In the genomic region with DNA sequence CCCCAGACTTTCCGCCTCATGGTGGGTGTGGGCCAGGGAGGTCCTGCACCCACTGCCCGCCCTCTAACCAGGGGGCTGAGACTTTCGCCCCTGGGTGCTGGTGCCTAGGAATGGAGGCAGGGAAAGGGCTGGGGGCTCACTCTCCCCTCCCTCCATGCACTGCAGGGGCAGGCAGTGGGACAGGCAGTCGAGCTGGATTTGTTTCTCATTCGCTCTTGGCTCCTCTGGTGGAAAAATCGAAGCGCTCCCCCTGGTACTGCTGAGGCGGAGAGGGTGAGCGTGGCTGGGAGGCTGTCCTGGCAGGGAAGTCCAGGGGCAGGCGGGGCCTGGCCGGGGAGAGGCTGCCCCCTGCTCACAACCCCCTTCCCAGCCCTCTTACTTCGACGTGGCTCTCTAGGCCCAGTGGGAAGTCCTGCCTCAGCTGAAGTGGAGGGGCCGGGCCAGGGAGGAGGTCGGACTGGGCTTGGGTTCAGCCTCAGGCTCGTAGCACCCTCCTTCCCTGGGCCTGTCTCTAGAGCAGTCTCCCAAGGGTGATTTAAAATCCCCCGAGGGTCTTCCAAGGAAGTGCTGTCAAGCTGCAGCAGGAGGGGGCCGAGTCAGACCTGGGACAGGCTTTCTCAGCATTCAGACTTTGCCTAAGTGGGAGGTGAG, we compare ENCODE assay signal across 17 cellular contexts. TPM values are rescaled to one million over a fixed set of nuclear protein-coding genes. Genes with fewer than 3 reads are reported as not detected.
DNase-seq lines count a peak whose midpoint lies in the region; ATAC-seq, FAIRE-seq and TF ChIP-seq lines count a peak whose summit lies in the region.
"Had no signal": no experiment of that assay in that cellular context is flagged by ENCODE, and none has a peak within 500 bp of the region (broad histone marks: within the 10 kb centered on the region; RNA-seq: fewer than 3 reads in every experiment).

No MANE protein-coding gene starts in this region.

- H3K4me1 ChIP-seq in ascending aorta (peaks cover 6 to 23% of the 10 kb centered on the region in 2 donors), left lung (no peaks in the 10 kb centered on the region), skeletal muscle tissue (ENCODE audit: control insufficient read depth in 3 of 3, insufficient read depth in 3 of 3, low read length in 3 of 3) (peaks cover 0 to 11% (median 3%) of the 10 kb centered on the region in 3 donors), prostate gland (replicated peaks) (no peaks in the 10 kb centered on the region)
- H3K4me1 ChIP-seq: upper lobe of left lung had no signal

- no peaks in the 10 kb centered on the region for H3K27me3 ChIP-seq in ascending aorta
- H3K27me3 ChIP-seq in left lung = no peaks in the 10 kb centered on the region
- peaks cover 4 to 12% (median 12%) of the 10 kb centered on the region in 3 donors for H3K27me3 ChIP-seq in skeletal muscle tissue (ENCODE audit: control insufficient read depth in 3 of 3, insufficient read depth in 3 of 3, low read length in 3 of 3)
- no peaks in the 10 kb centered on the region for H3K27me3 ChIP-seq in prostate gland (replicated peaks; ENCODE audit: insufficient read depth)
- H3K27me3 ChIP-seq: upper lobe of left lung had no signal

- TF ChIP-seq CTCF in ascending aorta (IDR thresholded peaks at IDR 0.05) (no peak), left lung (IDR thresholded peaks at IDR 0.05) (no peak), prostate gland (IDR thresholded peaks at IDR 0.05) (no peak)

- ATAC-seq in left lung (peak; percentile 69), GM18858 (IDR thresholded peaks at IDR 0.05; ENCODE audit: unreplicated experiment) (no peak)

- H3K9me3 ChIP-seq in ascending aorta (no peaks in the 10 kb centered on the region), left lung (no peaks in the 10 kb centered on the region), skeletal muscle tissue (ENCODE audit: control insufficient read depth in 3 of 3, low read length in 3 of 3) (no peaks in the 10 kb centered on the region), prostate gland (no peaks in the 10 kb centered on the region)
- H3K9me3 ChIP-seq: upper lobe of left lung had no signal

- intact Hi-C loops in ascending aorta (cut with DNase I) (no loop called here), left lung (cut with DNase I) (no loop called here), prostate gland (cut with DNase I) (no loop called here)

- no peak for FAIRE-seq in GM12892 (lab: Jason Lieb, UNC)
- FAIRE-seq: keratinocyte had no signal

- TF ChIP-seq POLR2A in GM12892 (IDR thresholded peaks at IDR 0.05; ENCODE audit: low read depth, low read length) = no peak
- no peak for TF ChIP-seq POLR2A in prostate gland (IDR thresholded peaks at IDR 0.05)

- 73% methylated on average over 18 of the region's 18 CpGs for WGBS in prostate gland

- H3K27ac ChIP-seq in ascending aorta (peak overlapping the region; percentile 48 to 49), left lung (peak overlapping the region in 1 of 2 donors; percentile 63), skeletal muscle tissue (ENCODE audit: low read depth, low read length) (peak overlapping the region; percentile 47), prostate gland (no peak overlapping the region)
- H3K27ac ChIP-seq: upper lobe of left lung had no signal

- no peaks in the 10 kb centered on the region for H3K36me3 ChIP-seq in ascending aorta
- H3K36me3 ChIP-seq in left lung = no peaks in the 10 kb centered on the region
- no peaks in the 10 kb centered on the region for H3K36me3 ChIP-seq in skeletal muscle tissue (ENCODE audit: control insufficient read depth in 3 of 3, insufficient read depth in 3 of 3, low read length in 3 of 3)
- no peaks in the 10 kb centered on the region for H3K36me3 ChIP-seq in prostate gland
- H3K36me3 ChIP-seq: upper lobe of left lung had no signal

- H3K4me3 ChIP-seq in ascending aorta = no peak overlapping the region
- no peak overlapping the region for H3K4me3 ChIP-seq in left lung
- no peak overlapping the region for H3K4me3 ChIP-seq in skeletal muscle tissue (ENCODE audit: low read length in 3 of 3)
- H3K4me3 ChIP-seq in prostate gland = no peak overlapping the region
- H3K4me3 ChIP-seq: upper lobe of left lung had no signal

- no peak overlapping the region for H3K9ac ChIP-seq in skeletal muscle tissue (ENCODE audit: low read depth in 1 of 3, low read length in 3 of 3)

- DNase-seq in GM12892 (ENCODE audit: insufficient read length) (peak; percentile 20), ascending aorta (ENCODE audit: low spot score in 2 of 2) (peak in 1 of 2 donors; percentile 71), left lung (no peak), prostate gland (ENCODE audit: low spot score) (no peak), NCI-H2029 (lab: John Stamatoyannopoulos, UW) (no peak)
- no peak for DNase-seq in activated T-cell treated with anti-CD3 and anti-CD28 coated beads, Interleukin-2, amount 50 U/mL, for 48 hours
- DNase-seq: activated CD4-positive, CD25-positive, alpha-beta regulatory T cell treated with anti-CD3 and anti-CD28 coated beads, Interleukin-2, amount 50 U/mL, for 72 hours; Calu3; naive B cell; NCI-H2029 treated with DMSO at 0.1 percent for 48 hours; NCI-H82; stimulated activated CD4-positive, alpha-beta T cell treated with anti-CD3 and anti-CD28 coated beads, Interleukin-4, amount 100 ng/mL, for 1 hour; T-helper 1 cell had no signal

RNA-seq across cellular contexts. Expression of gene TMEM92, which starts 16.6 kb away (rescaled TPM):
- polyA plus RNA-seq in GM12892 (2012; ENCODE audit: missing spikeins) = not detected
- not detected for total RNA-seq in ascending aorta
- 10 to 100 TPM in 1 of 2 donors, 1 to 10 TPM in 1; 4.4 to 10.7 TPM for total RNA-seq in left lung
- total RNA-seq in skeletal muscle tissue = not detected
- total RNA-seq in prostate gland = under 1 TPM; 0.91 to 0.96 TPM

RNA-seq across cellular contexts. Expression of gene COL1A1, which starts 56.3 kb away (rescaled TPM):
- polyA plus RNA-seq in GM12892 (2012; ENCODE audit: missing spikeins) = 4.8 TPM
- total RNA-seq in ascending aorta = 547 TPM
- 1,000 to 10,000 TPM in 1 of 2 donors, 100 to 1,000 TPM in 1; 867 to 4,830 TPM for total RNA-seq in left lung
- total RNA-seq in skeletal muscle tissue = 3,450 TPM
- 10 to 100 TPM; 21.5 to 81.0 TPM for total RNA-seq in prostate gland

Comparison
In these comparisons a context has a peak if more than half of its experiments do, and no peak if none do; other contexts are left out.
1. H3K27ac ChIP-seq: peak in ascending aorta (2 of 2) and skeletal muscle tissue (single experiment); none in prostate gland (0 of 2).